Comparison of ENCODE assay signal across 8 cellular contexts in the genomic region with DNA sequence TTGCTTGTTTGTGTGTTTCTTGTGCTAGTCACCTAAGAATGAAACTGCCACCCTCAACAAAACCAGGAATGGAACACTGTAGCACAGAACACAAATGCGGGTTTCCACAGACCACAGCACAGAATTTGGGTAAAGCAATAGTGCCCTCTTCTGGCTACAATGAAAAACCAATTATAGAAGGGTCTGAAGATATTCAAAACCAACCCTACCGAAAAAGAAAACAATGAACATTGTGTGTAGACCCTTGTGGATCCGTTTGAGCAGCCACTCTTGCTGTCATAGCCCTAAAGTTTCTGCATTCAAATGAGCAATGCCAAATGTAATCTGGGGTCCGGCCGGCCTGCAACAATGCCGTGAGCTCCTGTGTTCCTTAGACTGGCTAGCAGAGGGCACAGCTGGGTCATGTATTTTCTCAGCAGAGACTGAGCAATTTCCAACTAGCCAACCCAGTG. TPM values are rescaled to one million over a fixed set of nuclear protein-coding genes. Genes with fewer than 3 reads are reported as not detected.
DNase-seq lines count a peak whose midpoint lies in the region; ATAC-seq and TF ChIP-seq lines count a peak whose summit lies in the region.

No MANE protein-coding gene starts in this region.

- H3K4me3 ChIP-seq in astrocyte of the cerebellum (ENCODE audit: low read depth, low read length) (no peak overlapping the region), spleen (no peak overlapping the region)

- 9 to 21% (median 17%) methylated on average over 6 of the region's 6 CpGs for WGBS in spleen, 5 donors

- peaks cover 0 to 14% (median 5%) of the 10 kb centered on the region in 6 donors for H3K4me1 ChIP-seq in spleen

- H3K4me3 Mint-ChIP-seq in CD14-positive monocyte, result no peak overlapping the region

- no peak overlapping the region for H3K27ac Mint-ChIP-seq in CD14-positive monocyte

- H3K27ac ChIP-seq in spleen, result no peak overlapping the region

- H3K36me3 Mint-ChIP-seq in CD14-positive monocyte, result no peaks in the 10 kb centered on the region

- no peaks in the 10 kb centered on the region for H3K9me3 ChIP-seq in spleen

- DNase-seq in CD14-positive monocyte (ENCODE audit: low spot score) (no peak), NOMO-1 treated with DMSO at 0.1 percent for 48 hours (lab: John Stamatoyannopoulos, UW; ENCODE audit: unreplicated experiment) (peak; percentile 70), astrocyte of the cerebellum (ENCODE audit: low read depth) (no peak), iPS-NIHi11 (ENCODE audit: low spot score) (peak; percentile 76), spleen (no peak)

- H3K9me3 Mint-ChIP-seq in CD14-positive monocyte, result peaks cover 0 to 6% (median 0%) of the 10 kb centered on the region in 7 donors

- TF ChIP-seq POLR2A in spleen (IDR thresholded peaks at IDR 0.05), result no peak

- peaks cover 19% of the 10 kb centered on the region for H3K4me1 Mint-ChIP-seq in CD14-positive monocyte

- ATAC-seq in GM18502 (IDR thresholded peaks at IDR 0.05; ENCODE audit: poor library complexity, unreplicated experiment) (peak; percentile 65), HG03378 (IDR thresholded peaks at IDR 0.05; ENCODE audit: unreplicated experiment) (peak; percentile 53), GM19467 (IDR thresholded peaks at IDR 0.05; ENCODE audit: unreplicated experiment) (no peak)

- in situ Hi-C loops in astrocyte of the cerebellum (cut with HindIII; ENCODE audit: low sequenced_read_pairs), result no loop called here

- no peaks in the 10 kb centered on the region for H3K36me3 ChIP-seq in spleen

- intact Hi-C loops in CD14-positive monocyte (cut with micrococcal nuclease), result loop anchor here in 1 of 2 donors (1.0 to 10.0 kb wide), 2 partner anchors 374 to 747 kb away; no protein-coding TSS in a partner anchor
- intact Hi-C loops in spleen (cut with DNase I; ENCODE audit: low total_unique reads), result loop anchor here (2.0 to 10.0 kb wide), 3 partner anchors 254 to 746 kb away; no protein-coding TSS in a partner anchor

- H3K27me3 Mint-ChIP-seq in CD14-positive monocyte (ENCODE audit: low read depth in 3 of 3), result peaks cover 0 to 1% (median 0%) of the 10 kb centered on the region in 3 donors

- no peaks in the 10 kb centered on the region for H3K27me3 ChIP-seq in spleen (replicated peaks in 1 of 7)

- peak; percentile 80 for TF ChIP-seq CTCF in CD14-positive monocyte (IDR thresholded peaks at IDR 0.05)
- TF ChIP-seq CTCF in astrocyte of the cerebellum (IDR thresholded peaks at IDR 0.05; ENCODE audit: low read depth, low read length, missing control alignments), result peak; percentile 57
- TF ChIP-seq CTCF in spleen (IDR thresholded peaks at IDR 0.05 in 8 of 11, conservative IDR thresholded peaks at IDR 0.05 in 3 of 11), result peak; percentile 48 to 85 (median 73)

RNA-seq across cellular contexts. Expression of a gene that starts 8.3 kb away (rescaled TPM):
- polyA plus RNA-seq in CD14-positive monocyte, result 1 to 10 TPM; 9.6 to 9.9 TPM
- total RNA-seq in spleen, result 10 to 100 TPM in 6 of 7 donors, 1 to 10 TPM in 1; 5.4 to 19.5 (median 13.5) TPM
- 10 to 100 TPM in 1 of 3 donors, 1 to 10 TPM in 2; 3.8 to 10.0 (median 7.4) TPM for polyA plus RNA-seq in spleen

RNA-seq across cellular contexts. Expression of a gene that starts 36.2 kb away (rescaled TPM):
- 100 to 1,000 TPM; 470 to 518 TPM for polyA plus RNA-seq in CD14-positive monocyte
- total RNA-seq in spleen, result 100 to 1,000 TPM in 3 of 7 donors, 10 to 100 TPM in 4; 69.1 to 119 (median 94.3) TPM
- 10 to 100 TPM; 61.9 to 77.4 (median 70.8) TPM for polyA plus RNA-seq in spleen

Comparison
In these comparisons a context has a peak if more than half of its experiments do, and no peak if none do; other contexts are left out.
1. DNase-seq: peak in NOMO-1 treated with DMSO at 0.1 percent for 48 hours (single experiment) and iPS-NIHi11 (single experiment); none in CD14-positive monocyte (single experiment), astrocyte of the cerebellum (single experiment) and spleen (single experiment).
2. RNA of a gene that starts 36.2 kb away (polyA plus RNA-seq): 470 to 518 TPM in CD14-positive monocyte; 61.9 to 77.4 TPM in spleen; every median in the first group is over 4 times any median in the second.
3. Peak in every context shown above with its lines, with median percentiles within 50 percentile points of each other: CTCF ChIP-seq.